Comparison of ENCODE assay signal across 14 cellular contexts in the genomic region with DNA sequence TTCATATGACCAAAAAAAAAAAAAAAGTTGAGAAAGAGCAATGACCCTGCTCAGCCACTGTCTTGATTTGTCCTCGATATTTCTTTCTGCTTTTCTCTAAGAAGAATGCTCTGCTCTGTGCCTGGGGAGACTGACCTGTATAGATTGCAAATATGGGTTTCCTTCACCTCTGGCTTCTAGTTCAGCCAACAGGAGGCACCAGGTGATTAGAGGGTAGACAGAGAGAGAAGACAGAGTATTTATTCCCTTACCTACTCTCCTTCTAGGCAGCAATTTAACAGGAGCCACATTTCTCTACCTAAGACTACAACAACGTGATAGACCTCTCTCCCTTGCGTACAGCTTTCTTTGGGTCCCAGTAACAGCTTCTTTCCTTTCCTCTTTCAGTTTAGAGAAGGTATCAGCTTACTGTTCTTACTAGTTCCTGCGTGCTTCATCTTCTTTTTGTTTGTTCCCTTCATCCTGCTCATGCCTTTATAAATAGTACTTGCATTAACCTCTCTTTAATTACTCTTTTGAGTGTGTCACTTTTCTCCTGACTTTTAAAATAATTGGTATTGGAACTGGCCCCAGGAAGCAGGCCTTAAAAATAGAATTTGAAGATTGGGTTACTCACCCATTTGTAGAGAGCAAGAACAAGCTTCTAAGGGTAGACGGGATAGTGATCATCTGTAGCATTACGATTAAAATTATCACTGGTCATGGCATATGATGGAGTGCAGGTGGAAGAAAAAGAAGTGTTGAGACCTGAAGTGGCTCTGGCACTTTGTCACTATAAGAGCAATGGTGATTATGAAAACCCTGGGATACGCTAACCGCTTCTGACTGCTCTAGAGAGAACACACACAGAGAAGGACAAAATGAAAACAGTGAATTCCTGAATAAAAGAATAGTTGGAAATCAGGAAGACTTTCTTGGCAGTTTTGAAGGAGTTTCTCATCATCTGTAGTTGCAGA.
"Had no signal": no experiment of that assay in that cellular context is flagged by ENCODE, and none has a peak within 500 bp of the region (broad histone marks: within the 10 kb centered on the region; RNA-seq: fewer than 3 reads in every experiment).

No MANE protein-coding gene starts in this region.

- H3K27ac ChIP-seq: colonic mucosa, gastroesophageal sphincter, hepatocyte, parathyroid adenoma, stomach, thoracic aorta had no signal

- H3K4me2 ChIP-seq: hepatocyte had no signal

- H3K36me3 ChIP-seq: colonic mucosa, gastroesophageal sphincter, stomach, thoracic aorta had no signal

- H2AFZ ChIP-seq: hepatocyte, parathyroid adenoma had no signal

- H3K27me3 ChIP-seq: colonic mucosa, stomach had no signal

- H3K9me3 ChIP-seq: colonic mucosa, gastroesophageal sphincter, stomach, thoracic aorta had no signal

- H3K4me1 Mint-ChIP-seq: activated B cell treated with CpG ODN at 0.5 μM for 24 hours; activated CD4-positive, alpha-beta T cell treated with anti-CD3 and anti-CD28 coated beads, Interleukin-2, amount 10 ng/mL, durations not matched to agents 7 days and 5 days; activated T-helper 17 cell treated with anti-CD3 and anti-CD28 coated beads, Interleukin-2, amount 50 U/mL, for 72 hours; naive thymus-derived CD4-positive, alpha-beta T cell had no signal

- H3K27ac Mint-ChIP-seq: activated B cell treated with CpG ODN at 0.5 μM for 24 hours; activated CD4-positive, alpha-beta T cell treated with anti-CD3 and anti-CD28 coated beads, Interleukin-2, amount 10 ng/mL, durations not matched to agents 7 days and 5 days; activated naive CD4-positive, alpha-beta T cell treated with anti-CD3 and anti-CD28 coated beads for 36 hours; activated T-helper 17 cell treated with anti-CD3 and anti-CD28 coated beads, Interleukin-2, amount 50 U/mL, for 72 hours; naive thymus-derived CD4-positive, alpha-beta T cell had no signal

- H3K9me3 Mint-ChIP-seq: activated CD4-positive, alpha-beta T cell treated with anti-CD3 and anti-CD28 coated beads, Interleukin-2, amount 10 ng/mL, durations not matched to agents 7 days and 5 days; activated naive CD4-positive, alpha-beta T cell treated with anti-CD3 and anti-CD28 coated beads for 36 hours; activated T-helper 17 cell treated with anti-CD3 and anti-CD28 coated beads, Interleukin-2, amount 50 U/mL, for 72 hours had no signal

- H3K4me3 ChIP-seq: colonic mucosa, gastroesophageal sphincter, hepatocyte, stomach, thoracic aorta had no signal

- H3K79me2 ChIP-seq: hepatocyte, parathyroid adenoma had no signal

- H3K36me3 Mint-ChIP-seq: naive thymus-derived CD4-positive, alpha-beta T cell had no signal

- H3K4me3 Mint-ChIP-seq: activated B cell treated with CpG ODN at 0.5 μM for 24 hours; activated CD4-positive, alpha-beta T cell treated with anti-CD3 and anti-CD28 coated beads, Interleukin-2, amount 10 ng/mL, durations not matched to agents 7 days and 5 days; activated naive CD4-positive, alpha-beta T cell treated with anti-CD3 and anti-CD28 coated beads for 36 hours; activated T-helper 17 cell treated with anti-CD3 and anti-CD28 coated beads, Interleukin-2, amount 50 U/mL, for 72 hours; naive thymus-derived CD4-positive, alpha-beta T cell had no signal

- DNase-seq: activated B cell treated with CpG ODN at 0.5 μM for 24 hours; activated CD4-positive, alpha-beta T cell treated with anti-CD3 and anti-CD28 coated beads, Interleukin-2, amount 10 ng/mL, durations not matched to agents 7 days and 5 days; activated naive CD4-positive, alpha-beta T cell treated with anti-CD3 and anti-CD28 coated beads for 36 hours; activated T-cell treated with anti-CD3 and anti-CD28 coated beads for 4 hours; caudate nucleus; colonic mucosa; naive thymus-derived CD4-positive, alpha-beta T cell; small intestine; stomach had no signal

- H3K4me1 ChIP-seq: colonic mucosa, gastroesophageal sphincter, parathyroid adenoma, stomach had no signal
